1 cellular context compared by ENCODE assay signal in the genomic region with DNA sequence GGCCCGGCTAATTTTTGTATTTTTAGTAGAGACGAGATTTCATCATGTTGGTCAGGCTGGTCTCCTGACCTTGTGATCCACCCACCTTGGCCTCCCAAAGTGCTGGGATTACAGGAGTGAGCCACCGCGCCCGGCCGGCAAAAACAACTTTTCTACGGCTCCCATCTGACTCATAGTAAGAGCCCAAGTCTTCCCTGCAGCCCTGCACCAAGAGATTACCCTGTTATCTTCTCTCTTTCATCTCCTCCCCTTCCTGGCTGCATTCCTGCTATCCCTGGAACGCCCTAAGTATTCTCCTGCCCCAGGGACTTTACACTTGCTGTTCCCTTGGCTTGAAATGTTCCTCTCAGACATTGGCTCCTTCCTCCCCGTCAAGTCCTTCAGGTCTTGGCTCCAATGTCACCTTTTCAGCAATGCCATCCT.
TF ChIP-seq lines count a peak whose summit lies in the region.

No MANE protein-coding gene starts in this region.

TF ChIP-seq in HepG2, 621 proteins besides CTCF, POLR2A, EP300 and RAD21:
- TF ChIP-seq ZSCAN30 (CRISPR knock-in tag; IDR thresholded peaks at IDR 0.05) (no peak), REPIN1 (CRISPR knock-in tag; IDR thresholded peaks at IDR 0.05; ENCODE audit: borderline replicate concordance, low read depth) (no peak), ZNF331 (CRISPR knock-in tag; IDR thresholded peaks at IDR 0.05) (no peak), ZHX2 (IDR thresholded peaks at IDR 0.05; ENCODE audit: low read depth) (no peak), ZHX2 (CRISPR knock-in tag; IDR thresholded peaks at IDR 0.05; ENCODE audit: borderline replicate concordance) (no peak), HMGXB4 (CRISPR knock-in tag; IDR thresholded peaks at IDR 0.05; ENCODE audit: borderline replicate concordance in 1 of 2, low read depth in 1 of 2) (no peak), ZSCAN12 (CRISPR knock-in tag; IDR thresholded peaks at IDR 0.05) (no peak), ZNF567 (CRISPR knock-in tag; IDR thresholded peaks at IDR 0.05; ENCODE audit: borderline replicate concordance) (no peak), TBX3 (IDR thresholded peaks at IDR 0.05; ENCODE audit: borderline replicate concordance) (no peak), ZNF775 (CRISPR knock-in tag; IDR thresholded peaks at IDR 0.05; ENCODE audit: borderline replicate concordance) (no peak), ZFP41 (CRISPR knock-in tag; IDR thresholded peaks at IDR 0.05; ENCODE audit: borderline replicate concordance) (no peak), THYN1 (CRISPR knock-in tag; IDR thresholded peaks at IDR 0.05; ENCODE audit: borderline replicate concordance, low read depth) (no peak), ZMYM2 (CRISPR knock-in tag; IDR thresholded peaks at IDR 0.05) (no peak), ESRRA (CRISPR knock-in tag; IDR thresholded peaks at IDR 0.05; ENCODE audit: low read depth) (no peak), BCL6 (CRISPR knock-in tag; IDR thresholded peaks at IDR 0.05) (no peak), SP2 (CRISPR knock-in tag; IDR thresholded peaks at IDR 0.05) (no peak)
- TF ChIP-seq, protein P1, sequence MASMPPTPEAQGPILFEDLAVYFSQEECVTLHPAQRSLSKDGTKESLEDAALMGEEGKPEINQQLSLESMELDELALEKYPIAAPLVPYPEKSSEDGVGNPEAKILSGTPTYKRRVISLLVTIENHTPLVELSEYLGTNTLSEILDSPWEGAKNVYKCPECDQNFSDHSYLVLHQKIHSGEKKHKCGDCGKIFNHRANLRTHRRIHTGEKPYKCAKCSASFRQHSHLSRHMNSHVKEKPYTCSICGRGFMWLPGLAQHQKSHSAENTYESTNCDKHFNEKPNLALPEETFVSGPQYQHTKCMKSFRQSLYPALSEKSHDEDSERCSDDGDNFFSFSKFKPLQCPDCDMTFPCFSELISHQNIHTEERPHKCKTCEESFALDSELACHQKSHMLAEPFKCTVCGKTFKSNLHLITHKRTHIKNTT (CRISPR knock-in tag; IDR thresholded peaks at IDR 0.05), result no peak
